Comparison of ENCODE assay signal across 1 cellular context in genomic region chr3:188542196-188542595, GRCh38.
TF ChIP-seq lines count a peak whose summit lies in the region.

No MANE protein-coding gene starts in this region.

TF ChIP-seq in HepG2, 621 proteins besides CTCF, POLR2A, EP300 and RAD21 (continued from another document and continues in another):
- TF ChIP-seq ASH2L (IDR thresholded peaks at IDR 0.05; ENCODE audit: insufficient read length, low read depth, low read length): no peak
- TF ChIP-seq TIGD3 (CRISPR knock-in tag; IDR thresholded peaks at IDR 0.05; ENCODE audit: borderline replicate concordance): no peak
- TF ChIP-seq ZNF792 (CRISPR knock-in tag; IDR thresholded peaks at IDR 0.05): 0 out of 2 replicates have a peak, but pooled peaks have one; percentile 36
- TF ChIP-seq PTBP1 (IDR thresholded peaks at IDR 0.05; ENCODE audit: low read depth, low read length, poor library complexity, severe bottlenecking): no peak
- TF ChIP-seq FIP1L1 (IDR thresholded peaks at IDR 0.05; ENCODE audit: borderline replicate concordance, insufficient read depth, low read depth, low read length): no peak
- TF ChIP-seq SNRNP70 (IDR thresholded peaks at IDR 0.05; ENCODE audit: low read depth, low read length): no peak
- no peak for TF ChIP-seq ZNF317 (CRISPR knock-in tag; IDR thresholded peaks at IDR 0.05)
- no peak for TF ChIP-seq RXRA (CRISPR knock-in tag; IDR thresholded peaks at IDR 0.05)
- TF ChIP-seq GATAD1 (CRISPR knock-in tag; IDR thresholded peaks at IDR 0.05): no peak
- TF ChIP-seq TCF12 (IDR thresholded peaks at IDR 0.05): no peak
- no peak for TF ChIP-seq TCF12 (CRISPR knock-in tag; IDR thresholded peaks at IDR 0.05)
- 0 out of 2 replicates have a peak, but pooled peaks have one; percentile 43 for TF ChIP-seq SP140L (CRISPR knock-in tag; IDR thresholded peaks at IDR 0.05; ENCODE audit: borderline replicate concordance)
- TF ChIP-seq ESRRA (CRISPR knock-in tag; IDR thresholded peaks at IDR 0.05; ENCODE audit: low read depth): no peak
- TF ChIP-seq ZBTB34 (CRISPR knock-in tag; IDR thresholded peaks at IDR 0.05): no peak
- TF ChIP-seq KDM5A (IDR thresholded peaks at IDR 0.05; ENCODE audit: borderline replicate concordance, low read length): no peak
- no peak; the same call in 1 of the 2 replicates for TF ChIP-seq MBD4 (IDR thresholded peaks at IDR 0.05; ENCODE audit: borderline replicate concordance, low read length)
- no peak; the same call in 1 of the 2 replicates for TF ChIP-seq ZNF816 (CRISPR knock-in tag; IDR thresholded peaks at IDR 0.05; ENCODE audit: borderline replicate concordance)
- TF ChIP-seq SALL1 (CRISPR knock-in tag; IDR thresholded peaks at IDR 0.05): no peak; the same call in 1 of the 2 replicates
- no peak for TF ChIP-seq ZNF776 (CRISPR knock-in tag; IDR thresholded peaks at IDR 0.05)
- TF ChIP-seq NFAT5 (CRISPR knock-in tag; IDR thresholded peaks at IDR 0.05): no peak
- TF ChIP-seq FOSL1 (CRISPR knock-in tag; IDR thresholded peaks at IDR 0.05; ENCODE audit: borderline replicate concordance): no peak
- TF ChIP-seq HDAC1 (CRISPR knock-in tag; IDR thresholded peaks at IDR 0.05): peak; percentile 54
- no peak for TF ChIP-seq PRDM10 (CRISPR knock-in tag; IDR thresholded peaks at IDR 0.05; ENCODE audit: low read depth)
- no peak for TF ChIP-seq JUND (CRISPR knock-in tag; IDR thresholded peaks at IDR 0.05)
- TF ChIP-seq THYN1 (CRISPR knock-in tag; IDR thresholded peaks at IDR 0.05; ENCODE audit: borderline replicate concordance, low read depth): no peak
- TF ChIP-seq KMT2B (CRISPR knock-in tag; IDR thresholded peaks at IDR 0.05): no peak
- TF ChIP-seq ZSCAN20 (CRISPR knock-in tag; IDR thresholded peaks at IDR 0.05; ENCODE audit: borderline replicate concordance): no peak
- no peak for TF ChIP-seq ZNF720 (CRISPR knock-in tag; IDR thresholded peaks at IDR 0.05)
- TF ChIP-seq ZSCAN29 (CRISPR knock-in tag; conservative IDR thresholded peaks at IDR 0.05): no peak
- TF ChIP-seq GLMP (CRISPR knock-in tag; IDR thresholded peaks at IDR 0.05; ENCODE audit: borderline replicate concordance): no peak
- TF ChIP-seq ZBTB20 (CRISPR knock-in tag; IDR thresholded peaks at IDR 0.05; ENCODE audit: borderline replicate concordance, low read depth): peak; percentile 69; the same call in 1 of the 2 replicates
- TF ChIP-seq ZBTB42 (CRISPR knock-in tag; IDR thresholded peaks at IDR 0.05): no peak
- no peak for TF ChIP-seq PRPF4 (IDR thresholded peaks at IDR 0.05; ENCODE audit: low read depth, low read length, poor library complexity, severe bottlenecking)
- no peak for TF ChIP-seq HOXA3 (CRISPR knock-in tag; IDR thresholded peaks at IDR 0.05)
- no peak for TF ChIP-seq POGK (CRISPR knock-in tag; conservative IDR thresholded peaks at IDR 0.05)
- TF ChIP-seq RBM39 (IDR thresholded peaks at IDR 0.05; ENCODE audit: low read depth, low read length, poor library complexity, severe bottlenecking): no peak
- TF ChIP-seq XBP1 (CRISPR knock-in tag; IDR thresholded peaks at IDR 0.05): no peak
- no peak for TF ChIP-seq XRCC5 (optimal IDR thresholded peaks at IDR 0.05; ENCODE audit: low read length)
- 0 out of 2 replicates have a peak, but pooled peaks have one; percentile 37 for TF ChIP-seq KDM1A (CRISPR knock-in tag; IDR thresholded peaks at IDR 0.05)
- no peak for TF ChIP-seq YEATS4 (CRISPR knock-in tag; IDR thresholded peaks at IDR 0.05; ENCODE audit: borderline replicate concordance)
- no peak for TF ChIP-seq PHF20 (CRISPR knock-in tag; IDR thresholded peaks at IDR 0.05)
- TF ChIP-seq KLF6 (CRISPR knock-in tag; IDR thresholded peaks at IDR 0.05): no peak
- TF ChIP-seq ZNF530 (CRISPR knock-in tag; IDR thresholded peaks at IDR 0.05; ENCODE audit: low read depth): no peak
- TF ChIP-seq FOXK1 (CRISPR knock-in tag; IDR thresholded peaks at IDR 0.05; ENCODE audit: borderline replicate concordance, low read depth): no peak
- no peak for TF ChIP-seq SNAPC4 (CRISPR knock-in tag; IDR thresholded peaks at IDR 0.05)
